ENCODE assay signal across 17 cellular contexts in genomic region chr1:155198547-155198906, GRCh38.
"Had no signal": no experiment of that assay in that cellular context is flagged by ENCODE, and none has a peak within 500 bp of the region (broad histone marks: within the 10 kb centered on the region; RNA-seq: fewer than 3 reads in every experiment).

No MANE protein-coding gene starts in this region.

- H3K27ac ChIP-seq: esophagus squamous epithelium, right lobe of liver, suprapubic skin, WERI-Rb-1 had no signal

- DNase-seq: activated CD4-positive, alpha-beta T cell treated with anti-CD3 and anti-CD28 coated beads, Interleukin-2, amount 50 U/mL, for 48 hours; activated T-cell treated with anti-CD3 and anti-CD28 coated beads for 4 hours; amniotic stem cell; effector CD8-positive, alpha-beta T cell; esophagus squamous epithelium; immature natural killer cell; mesendoderm; naive thymus-derived CD4-positive, alpha-beta T cell; right lobe of liver; small intestine; stimulated activated CD4-positive, alpha-beta T cell treated with anti-CD3 and anti-CD28 coated beads, Interleukin-15, amount 100 ng/mL, for 24 hours; stimulated activated CD4-positive, alpha-beta T cell treated with anti-CD3 and anti-CD28 coated beads, Interleukin-2, amount 100 ng/mL, for 48 hours; trophoblast cell; WERI-Rb-1 had no signal

- H3K4me3 ChIP-seq: body of pancreas, esophagus squamous epithelium, pancreas, right lobe of liver, suprapubic skin had no signal

- H3K27me3 ChIP-seq: body of pancreas, esophagus squamous epithelium, pancreas, right lobe of liver, suprapubic skin had no signal

- ATAC-seq: body of pancreas; naive thymus-derived CD4-positive, alpha-beta T cell; pancreas; right lobe of liver had no signal

- H3K9me3 ChIP-seq: body of pancreas, esophagus squamous epithelium, pancreas, right lobe of liver, suprapubic skin had no signal

- H3K36me3 ChIP-seq: pancreas, right lobe of liver had no signal
